Comparison of ENCODE assay signal across 1 cellular context in genomic region chr3:129439817-129440647, GRCh38.
TF ChIP-seq lines count a peak whose summit lies in the region.

Gene IFT122, plus strand, starts transcription at chr3:129440224. Its CDS starts 107 bp downstream, at chr3:129440331.
Gene MBD4, minus strand, starts transcription at chr3:129439948. Its CDS starts 115 bp downstream, at chr3:129439833.

TF ChIP-seq in A549, 52 proteins besides CTCF, POLR2A, EP300 and RAD21 (continued from another document):
- TF ChIP-seq, protein P1, sequence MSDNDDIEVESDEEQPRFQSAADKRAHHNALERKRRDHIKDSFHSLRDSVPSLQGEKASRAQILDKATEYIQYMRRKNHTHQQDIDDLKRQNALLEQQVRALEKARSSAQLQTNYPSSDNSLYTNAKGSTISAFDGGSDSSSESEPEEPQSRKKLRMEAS (IDR thresholded peaks at IDR 0.05), result peak; percentile 73
- TF ChIP-seq CEBPB (IDR thresholded peaks at IDR 0.05) (peak; percentile 71 to 95; a peak in 3 of 4 replicates), SMC3 (IDR thresholded peaks at IDR 0.05) (0 out of 3 replicates have a peak, but pooled peaks have one; percentile 6), RFX5 (IDR thresholded peaks at IDR 0.05) (peak; percentile 61; the same call in 1 of the 2 replicates), MAFK (IDR thresholded peaks at IDR 0.05; ENCODE audit: partially characterized antibody) (peak; percentile 39), HMGXB4 (CRISPR knock-in tag; IDR thresholded peaks at IDR 0.05; ENCODE audit: borderline replicate concordance) (no peak), GATA3 (IDR thresholded peaks at IDR 0.05; ENCODE audit: borderline replicate concordance) (no peak), CBX8 (IDR thresholded peaks at IDR 0.05) (no peak), ZSCAN20 (CRISPR knock-in tag; IDR thresholded peaks at IDR 0.05) (no peak), JUNB (IDR thresholded peaks at IDR 0.05) (no peak)
- TF ChIP-seq, protein P2, sequence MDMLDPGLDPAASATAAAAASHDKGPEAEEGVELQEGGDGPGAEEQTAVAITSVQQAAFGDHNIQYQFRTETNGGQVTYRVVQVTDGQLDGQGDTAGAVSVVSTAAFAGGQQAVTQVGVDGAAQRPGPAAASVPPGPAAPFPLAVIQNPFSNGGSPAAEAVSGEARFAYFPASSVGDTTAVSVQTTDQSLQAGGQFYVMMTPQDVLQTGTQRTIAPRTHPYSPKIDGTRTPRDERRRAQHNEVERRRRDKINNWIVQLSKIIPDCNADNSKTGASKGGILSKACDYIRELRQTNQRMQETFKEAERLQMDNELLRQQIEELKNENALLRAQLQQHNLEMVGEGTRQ (IDR thresholded peaks at IDR 0.05), result no peak
